12 cellular contexts compared by ENCODE assay signal in the genomic region with DNA sequence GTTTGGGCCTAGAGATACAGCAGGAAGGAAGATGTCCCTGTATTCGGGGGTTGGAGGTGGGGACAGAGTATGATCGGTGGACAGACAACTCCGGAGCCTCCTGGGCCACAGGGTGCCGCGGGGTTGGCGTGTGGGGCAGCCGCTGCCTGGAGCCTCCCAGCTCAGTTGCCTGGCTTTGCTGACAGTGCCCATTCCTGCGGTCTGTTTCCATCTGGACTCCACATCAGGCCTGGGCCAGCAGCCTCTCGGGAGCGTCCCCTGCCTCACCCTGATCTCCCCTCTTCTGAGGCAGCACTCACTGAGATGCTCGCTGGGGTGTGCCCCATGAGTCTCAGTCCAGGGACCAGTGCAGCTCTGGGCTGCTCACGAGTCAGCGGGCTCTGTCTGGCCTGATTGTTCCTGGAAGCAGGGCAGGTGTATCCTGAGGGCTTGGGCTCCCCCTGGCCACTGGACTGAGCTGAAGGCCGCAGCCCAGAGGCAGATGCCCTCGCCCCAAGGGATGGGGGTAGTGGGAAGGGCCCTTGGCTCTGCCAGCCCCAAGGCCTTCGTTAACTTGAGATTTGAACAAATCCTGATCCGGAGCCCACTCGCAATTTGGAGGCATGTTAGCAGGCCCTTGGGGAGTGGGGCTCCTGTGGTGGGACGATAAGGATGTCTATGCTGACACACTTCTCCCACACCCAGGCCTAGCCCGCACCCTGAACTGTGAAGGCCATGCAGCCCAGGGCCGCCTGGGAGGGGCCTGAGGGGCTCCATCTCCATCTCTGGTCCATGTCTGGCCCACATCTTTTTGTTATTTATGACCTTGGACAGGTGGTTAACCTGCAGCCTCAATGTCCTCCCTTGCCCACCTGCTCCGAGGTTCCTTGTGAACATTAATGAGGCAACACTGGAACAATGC. TPM values are rescaled to one million over a fixed set of nuclear protein-coding genes. Genes with fewer than 3 reads are reported as not detected.
A peak's percentile ranks its signal among the peaks of the same experiment; 100 is the strongest.
DNase-seq lines count a peak whose midpoint lies in the region; ATAC-seq, FAIRE-seq and TF ChIP-seq lines count a peak whose summit lies in the region.
"Had no signal": no experiment of that assay in that cellular context is flagged by ENCODE, and none has a peak within 500 bp of the region (broad histone marks: within the 10 kb centered on the region; RNA-seq: fewer than 3 reads in every experiment).

No MANE protein-coding gene starts in this region.

- no peak for FAIRE-seq in RCC 7860 (lab: Jason Lieb, UNC)
- no peak for FAIRE-seq in D721Med (lab: Jason Lieb, UNC)

- DNase-seq in RCC 7860 (ENCODE audit: low spot score), result peak; percentile 17
- DNase-seq in left kidney (ENCODE audit: low read depth, low spot score), result peak; percentile 46
- no peak for DNase-seq in stimulated activated naive B cell treated with anti-CD40 and anti-IgM and Interleukin-4, amounts not matched to agents 10 μg/mL and 1 μg/mL and 100 μg/mL, for 72 hours
- DNase-seq in D721Med (ENCODE audit: insufficient read length, low spot score), result no peak
- DNase-seq in NCI-H82 treated with DMSO at 0.1 percent for 48 hours (lab: John Stamatoyannopoulos, UW; ENCODE audit: unreplicated experiment), result no peak
- no peak for DNase-seq in NOMO-1 treated with DMSO at 0.1 percent for 48 hours (lab: John Stamatoyannopoulos, UW; ENCODE audit: unreplicated experiment)
- DNase-seq: activated CD4-positive, alpha-beta memory T cell treated with anti-CD3 and anti-CD28 coated beads for 36 hours; activated naive CD4-positive, alpha-beta T cell had no signal

- H3K4me1 ChIP-seq in endocrine pancreas (ENCODE audit: control insufficient read depth, insufficient read depth, low read length), result peaks cover 11% of the 10 kb centered on the region

- no peaks in the 10 kb centered on the region for H3K9me3 ChIP-seq in endocrine pancreas (ENCODE audit: control insufficient read depth, low read length)

- H3K27ac Mint-ChIP-seq in stimulated activated naive B cell treated with anti-CD40 and anti-IgM and Interleukin-4, amounts not matched to agents 10 μg/mL and 1 μg/mL and 100 μg/mL, for 72 hours, result peak overlapping the region; percentile 65
- H3K27ac Mint-ChIP-seq: activated CD4-positive, alpha-beta memory T cell treated with anti-CD3 and anti-CD28 coated beads for 36 hours; memory B cell had no signal

- no peak for ATAC-seq in stimulated activated naive B cell treated with anti-CD40 and anti-IgM and Interleukin-4, amounts not matched to agents 10 μg/mL and 1 μg/mL and 100 μg/mL, for 72 hours (replicated peaks)
- no peak for ATAC-seq in esophagus mucosa

- H3K27me3 Mint-ChIP-seq in stimulated activated naive B cell treated with anti-CD40 and anti-IgM and Interleukin-4, amounts not matched to agents 10 μg/mL and 1 μg/mL and 100 μg/mL, for 72 hours, result no peaks in the 10 kb centered on the region
- H3K27me3 Mint-ChIP-seq: activated CD4-positive, alpha-beta memory T cell treated with anti-CD3 and anti-CD28 coated beads for 36 hours; memory B cell; progenitor cell of endocrine pancreas had no signal

- no peak overlapping the region for H3K4me3 ChIP-seq in endocrine pancreas (ENCODE audit: control insufficient read depth, insufficient read depth, low read length)

- H3K9me3 Mint-ChIP-seq in stimulated activated naive B cell treated with anti-CD40 and anti-IgM and Interleukin-4, amounts not matched to agents 10 μg/mL and 1 μg/mL and 100 μg/mL, for 72 hours, result no peaks in the 10 kb centered on the region
- H3K9me3 Mint-ChIP-seq: activated CD4-positive, alpha-beta memory T cell treated with anti-CD3 and anti-CD28 coated beads for 36 hours; memory B cell had no signal

- H3K36me3 ChIP-seq in endocrine pancreas (ENCODE audit: control insufficient read depth, insufficient read depth, low read length), result no peaks in the 10 kb centered on the region

- H3K4me3 Mint-ChIP-seq in stimulated activated naive B cell treated with anti-CD40 and anti-IgM and Interleukin-4, amounts not matched to agents 10 μg/mL and 1 μg/mL and 100 μg/mL, for 72 hours, result no peak overlapping the region
- H3K4me3 Mint-ChIP-seq: activated CD4-positive, alpha-beta memory T cell treated with anti-CD3 and anti-CD28 coated beads for 36 hours; memory B cell had no signal

- no peaks in the 10 kb centered on the region for H3K27me3 ChIP-seq in endocrine pancreas (ENCODE audit: control insufficient read depth, insufficient read depth, low read length)

- peak overlapping the region; percentile 78 for H3K9ac ChIP-seq in endocrine pancreas (ENCODE audit: control insufficient read depth, insufficient read depth, low read length)

- H3K36me3 Mint-ChIP-seq in stimulated activated naive B cell treated with anti-CD40 and anti-IgM and Interleukin-4, amounts not matched to agents 10 μg/mL and 1 μg/mL and 100 μg/mL, for 72 hours, result peaks cover 10 to 19% of the 10 kb centered on the region in 2 donors
- H3K36me3 Mint-ChIP-seq: activated CD4-positive, alpha-beta memory T cell treated with anti-CD3 and anti-CD28 coated beads for 36 hours had no signal

- H3K4me1 Mint-ChIP-seq in stimulated activated naive B cell treated with anti-CD40 and anti-IgM and Interleukin-4, amounts not matched to agents 10 μg/mL and 1 μg/mL and 100 μg/mL, for 72 hours, result peaks cover 52 to 75% of the 10 kb centered on the region in 2 donors

- TF ChIP-seq CTCF in D721Med (IDR thresholded peaks at IDR 0.05; ENCODE audit: insufficient read depth, missing control alignments), result no peak

RNA-seq across cellular contexts. Expression of a gene that starts 7.5 kb away (rescaled TPM):
- 26.4 TPM for total RNA-seq in esophagus mucosa

RNA-seq across cellular contexts. Expression of a gene that starts 53.2 kb away (rescaled TPM):
- 51.4 TPM for total RNA-seq in esophagus mucosa

Comparison
In these comparisons a context has a peak if more than half of its experiments do, and no peak if none do; other contexts are left out.
1. DNase-seq: peak in RCC 7860 (single experiment) and left kidney (single experiment); none in stimulated activated naive B cell treated with anti-CD40 and anti-IgM and Interleukin-4, amounts not matched to agents 10 μg/mL and 1 μg/mL and 100 μg/mL, for 72 hours (single experiment), D721Med (single experiment), NCI-H82 treated with DMSO at 0.1 percent for 48 hours (single experiment) and NOMO-1 treated with DMSO at 0.1 percent for 48 hours (single experiment).